8 cellular contexts compared by ENCODE assay signal in genomic region chr14:75303415-75303814, GRCh38. TPM values are rescaled to one million over a fixed set of nuclear protein-coding genes. Genes with fewer than 3 reads are reported as not detected.
DNase-seq lines count a peak whose midpoint lies in the region; ATAC-seq and TF ChIP-seq lines count a peak whose summit lies in the region.

No MANE protein-coding gene starts in this region.

- H3K27ac ChIP-seq in DOHH2 (ENCODE audit: low read depth, low read length) (no peak overlapping the region), Panc1 (ENCODE audit: low read length) (no peak overlapping the region), neural cell (ENCODE audit: low read length) (no peak overlapping the region)

- no peak overlapping the region for H2AFZ ChIP-seq in neural cell (ENCODE audit: low read depth, low read length)

- TF ChIP-seq CTCF in DOHH2 (IDR thresholded peaks at IDR 0.05; ENCODE audit: low read depth, low read length, poor library complexity, severe bottlenecking), result peak; percentile 88
- TF ChIP-seq CTCF in Panc1 (IDR thresholded peaks at IDR 0.05), result peak; percentile 83
- peak; percentile 81 for TF ChIP-seq CTCF in fibroblast of pulmonary artery (IDR thresholded peaks at IDR 0.05; ENCODE audit: low read length, missing control alignments)
- peak; percentile 83 for TF ChIP-seq CTCF in neural cell (IDR thresholded peaks at IDR 0.05; ENCODE audit: poor library complexity, severe bottlenecking)

- POLR2A ChIA-PET in Panc1 (lab: Charles Lee), result no interaction called here

- no TSS peak for BruUV-seq in Panc1 (replicated peaks; lab: Mats Ljungman, UMichigan)

- H3K9me3 ChIP-seq in DOHH2 (ENCODE audit: control insufficient read depth, insufficient read depth, low read length) (no peaks in the 10 kb centered on the region), Panc1 (ENCODE audit: control insufficient read depth, insufficient read depth, low read depth, low read length) (no peaks in the 10 kb centered on the region), neural cell (ENCODE audit: low read length) (no peaks in the 10 kb centered on the region)

- H3K79me2 ChIP-seq in DOHH2 (ENCODE audit: control insufficient read depth, low read length), result no peaks in the 10 kb centered on the region
- no peaks in the 10 kb centered on the region for H3K79me2 ChIP-seq in neural cell (replicated peaks; ENCODE audit: insufficient read depth, low read length)

- no peak for TF ChIP-seq EP300 in neural cell (conservative IDR thresholded peaks at IDR 0.05; ENCODE audit: poor library complexity, severe bottlenecking)

- intact Hi-C loops in Panc1 (cut with micrococcal nuclease; ENCODE audit: unreplicated experiment), result loop anchor here (2.0 to 10.0 kb wide), 2 partner anchors 121 to 171 kb away; partner anchors contain the start of gene JDP2
- intact Hi-C loops in activated T-helper 1 cell treated with anti-CD3 and anti-CD28 coated beads, Interleukin-12 subunit alpha, Interleukin-12 subunit beta, Interleukin-2, Interleukin-4 antibody, amounts not matched to agents 30 ng/mL and 10 ng/mL and 1 ng/mL, durations not matched to agents 14 hours and 24 hours and 36 hours (cut with micrococcal nuclease), result loop anchor here (1.0 to 10.0 kb wide), 5 partner anchors 9 to 539 kb away; partner anchors contain the start of genes EIF2B2 and YLPM1

- H3K27ac Mint-ChIP-seq in activated T-helper 1 cell treated with anti-CD3 and anti-CD28 coated beads, Interleukin-12 subunit alpha, Interleukin-12 subunit beta, Interleukin-2, Interleukin-4 antibody, amounts not matched to agents 30 ng/mL and 10 ng/mL and 1 ng/mL, durations not matched to agents 14 hours and 24 hours and 36 hours, result peak overlapping the region; percentile 80

- H3F3A ChIP-seq in DOHH2 (ENCODE audit: control insufficient read depth, insufficient read depth), result no peaks in the 10 kb centered on the region
- no peaks in the 10 kb centered on the region for H3F3A ChIP-seq in neural cell (ENCODE audit: insufficient read depth, low read length, poor library complexity, severe bottlenecking)

- peaks cover 4% of the 10 kb centered on the region for H3K36me3 Mint-ChIP-seq in activated T-helper 1 cell treated with anti-CD3 and anti-CD28 coated beads, Interleukin-12 subunit alpha, Interleukin-12 subunit beta, Interleukin-2, Interleukin-4 antibody, amounts not matched to agents 30 ng/mL and 10 ng/mL and 1 ng/mL, durations not matched to agents 14 hours and 24 hours and 36 hours (ENCODE audit: low read depth)

- in situ Hi-C loops in Panc1 (cut with HindIII; ENCODE audit: low pct_unique_long_range_greater_than_20kb, low sequenced_read_pairs), result no loop called here

- H3K4me1 Mint-ChIP-seq in activated T-helper 1 cell treated with anti-CD3 and anti-CD28 coated beads, Interleukin-12 subunit alpha, Interleukin-12 subunit beta, Interleukin-2, Interleukin-4 antibody, amounts not matched to agents 30 ng/mL and 10 ng/mL and 1 ng/mL, durations not matched to agents 14 hours and 24 hours and 36 hours (ENCODE audit: low read depth), result peaks cover 37% of the 10 kb centered on the region

- ATAC-seq in Panc1, result peak; percentile 91
- no peak for ATAC-seq in HG03196 (IDR thresholded peaks at IDR 0.05; ENCODE audit: unreplicated experiment)

- no peak overlapping the region for H3K4me3 Mint-ChIP-seq in activated T-helper 1 cell treated with anti-CD3 and anti-CD28 coated beads, Interleukin-12 subunit alpha, Interleukin-12 subunit beta, Interleukin-2, Interleukin-4 antibody, amounts not matched to agents 30 ng/mL and 10 ng/mL and 1 ng/mL, durations not matched to agents 14 hours and 24 hours and 36 hours

- H4K20me1 ChIP-seq in DOHH2 (ENCODE audit: control insufficient read depth, insufficient read depth, low read depth, low read length) (no peaks in the 10 kb centered on the region), neural cell (ENCODE audit: insufficient read depth) (no peaks in the 10 kb centered on the region)

- H3K36me3 ChIP-seq in DOHH2 (ENCODE audit: control insufficient read depth, low read length) (no peaks in the 10 kb centered on the region), Panc1 (ENCODE audit: control insufficient read depth, insufficient read depth, low read length) (no peaks in the 10 kb centered on the region), neural cell (ENCODE audit: insufficient read depth, low read length) (no peaks in the 10 kb centered on the region)

- no peaks in the 10 kb centered on the region for H3K27me3 ChIP-seq in DOHH2 (ENCODE audit: control insufficient read depth, low read length)
- H3K27me3 ChIP-seq in Panc1 (ENCODE audit: control insufficient read depth, insufficient read depth, low read length), result no peaks in the 10 kb centered on the region
- H3K27me3 ChIP-seq in neural cell (ENCODE audit: insufficient read depth, low read depth, low read length), result no peaks in the 10 kb centered on the region

- H3K9ac ChIP-seq in neural cell (ENCODE audit: low read length), result no peak overlapping the region

- H3K9me2 ChIP-seq in DOHH2 (replicated peaks; ENCODE audit: control insufficient read depth, low read length), result no peaks in the 10 kb centered on the region
- H3K9me2 ChIP-seq in neural cell (ENCODE audit: insufficient read depth, low read length), result no peaks in the 10 kb centered on the region

- DNase-seq in M059J (ENCODE audit: low read depth) (peak; percentile 65), Panc1 (ENCODE audit: low read depth, low spot score) (no peak), fibroblast of pulmonary artery (ENCODE audit: low read depth) (peak; percentile 87), ureter (ENCODE audit: low spot score) (no peak)
- DNase-seq in activated T-helper 1 cell treated with anti-CD3 and anti-CD28 coated beads, Interleukin-12 subunit alpha, Interleukin-12 subunit beta, Interleukin-2, Interleukin-4 antibody, amounts not matched to agents 30 ng/mL and 10 ng/mL and 1 ng/mL, durations not matched to agents 14 hours and 24 hours and 36 hours (ENCODE audit: low spot score), result peak; percentile 41

- CTCF ChIA-PET in Panc1 (lab: Charles Lee), result interaction anchor here (0.6 kb wide), 1 partner anchor 130 kb away, joined by 5 read pairs; no protein-coding TSS in a partner anchor

- peaks cover 3% of the 10 kb centered on the region for H3K27me3 Mint-ChIP-seq in activated T-helper 1 cell treated with anti-CD3 and anti-CD28 coated beads, Interleukin-12 subunit alpha, Interleukin-12 subunit beta, Interleukin-2, Interleukin-4 antibody, amounts not matched to agents 30 ng/mL and 10 ng/mL and 1 ng/mL, durations not matched to agents 14 hours and 24 hours and 36 hours (ENCODE audit: insufficient read depth)

- TF ChIP-seq RAD21 in neural cell (conservative IDR thresholded peaks at IDR 0.05), result peak; percentile 86

- H3K4me3 ChIP-seq in DOHH2 (ENCODE audit: low read length) (no peak overlapping the region), Panc1 (ENCODE audit: low read depth in 2 of 2, low read length in 2 of 2) (no peak overlapping the region), fibroblast of pulmonary artery (replicated peaks; ENCODE audit: low read depth, low read length) (no peak overlapping the region), neural cell (ENCODE audit: low read length) (no peak overlapping the region)

- H3K4me1 ChIP-seq in DOHH2 (ENCODE audit: control insufficient read depth, low read length) (peaks cover 8% of the 10 kb centered on the region), Panc1 (ENCODE audit: control insufficient read depth, insufficient read depth, low read length) (no peaks in the 10 kb centered on the region)

- no peaks in the 10 kb centered on the region for H3K9me3 Mint-ChIP-seq in activated T-helper 1 cell treated with anti-CD3 and anti-CD28 coated beads, Interleukin-12 subunit alpha, Interleukin-12 subunit beta, Interleukin-2, Interleukin-4 antibody, amounts not matched to agents 30 ng/mL and 10 ng/mL and 1 ng/mL, durations not matched to agents 14 hours and 24 hours and 36 hours

- H3K4me2 ChIP-seq in DOHH2 (ENCODE audit: low read length), result no peak overlapping the region
- H3K4me2 ChIP-seq in neural cell (ENCODE audit: low read length), result no peak overlapping the region

TF ChIP-seq in neural cell, 6 proteins besides CTCF, POLR2A, EP300 and RAD21:
- TF ChIP-seq POLR2AphosphoS5 (IDR thresholded peaks at IDR 0.05) (no peak), MXI1 (conservative IDR thresholded peaks at IDR 0.05; ENCODE audit: poor library complexity, severe bottlenecking) (no peak), SMC3 (conservative IDR thresholded peaks at IDR 0.05; ENCODE audit: poor library complexity) (peak; percentile 90)

RNA-seq across cellular contexts. Expression of gene FOS, which starts 24.8 kb away (rescaled TPM):
- 24.0 and 31.6 TPM in 2 replicates for total RNA-seq in M059J (2014; rRNA removed; shearing (Covaris generic))
- total RNA-seq in Panc1 (2021; ENCODE audit: unreplicated experiment), result 26.8 TPM
- polyA plus RNA-seq in Panc1 (2012; ENCODE audit: insufficient read length), result 10.0 TPM
- total RNA-seq in activated T-helper 1 cell treated with anti-CD3 and anti-CD28 coated beads, Interleukin-12 subunit alpha, Interleukin-12 subunit beta, Interleukin-2, Interleukin-4 antibody, amounts not matched to agents 30 ng/mL and 10 ng/mL and 1 ng/mL, durations not matched to agents 14 hours and 24 hours and 36 hours, result 40.9 and 41.9 TPM in 2 replicates
- 266 and 296 TPM in 2 replicates for polyA plus RNA-seq in neural cell
- 149 and 226 TPM in 2 replicates for polyA minus RNA-seq in neural cell
- 158 TPM for total RNA-seq in ureter

Comparison
In these comparisons a context has a peak if more than half of its experiments do, and no peak if none do; other contexts are left out.
1. DNase-seq: peak in M059J (single experiment), activated T-helper 1 cell treated with anti-CD3 and anti-CD28 coated beads, Interleukin-12 subunit alpha, Interleukin-12 subunit beta, Interleukin-2, Interleukin-4 antibody, amounts not matched to agents 30 ng/mL and 10 ng/mL and 1 ng/mL, durations not matched to agents 14 hours and 24 hours and 36 hours (single experiment) and fibroblast of pulmonary artery (single experiment); none in Panc1 (single experiment) and ureter (single experiment).
2. Peak in every context shown above with its lines, with median percentiles within 50 percentile points of each other: CTCF ChIP-seq.